ENCODE assay signal across 9 cellular contexts in the genomic region with DNA sequence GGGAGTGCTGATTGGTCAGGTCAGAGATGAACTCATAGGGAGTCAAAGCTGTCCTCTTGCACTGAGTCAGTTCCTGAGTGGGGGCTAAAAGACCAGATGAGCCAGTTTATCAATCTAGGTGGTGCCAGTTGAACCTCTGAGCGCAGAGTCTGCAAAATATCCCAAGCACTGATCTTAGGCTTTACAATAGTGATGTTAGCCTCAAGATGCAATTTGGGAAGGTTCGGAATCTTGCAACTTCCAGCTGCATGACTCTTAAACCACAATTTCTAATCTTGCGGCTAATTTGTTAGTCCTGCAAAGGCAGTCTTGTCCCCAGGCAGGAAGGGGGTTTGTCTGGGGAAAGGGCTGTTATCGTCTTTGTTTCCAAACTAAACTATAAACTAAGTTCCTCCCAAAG.
DNase-seq lines count a peak whose midpoint lies in the region; ATAC-seq, FAIRE-seq and TF ChIP-seq lines count a peak whose summit lies in the region.
"Had no signal": no experiment of that assay in that cellular context is flagged by ENCODE, and none has a peak within 500 bp of the region (broad histone marks: within the 10 kb centered on the region; RNA-seq: fewer than 3 reads in every experiment).

No MANE protein-coding gene starts in this region.

- peak overlapping the region; percentile 61 for H3K4me2 ChIP-seq in IMR-90 (ENCODE audit: low read depth, low read length)
- H3K4me2 ChIP-seq in K562 (ENCODE audit: insufficient read depth, low read length), result no peak overlapping the region

- H3K18ac ChIP-seq in IMR-90 (ENCODE audit: low read depth, low read length), result peak overlapping the region; percentile 85

- 0 out of 2 replicates have a peak overlapping the region, but pooled peaks have one; percentile 14 for H2AK5ac ChIP-seq in IMR-90 (ENCODE audit: low read depth, low read length)

- H2BK15ac ChIP-seq in IMR-90 (ENCODE audit: low read depth, low read length), result peak overlapping the region; percentile 92; the same call in 2 of the 3 replicates

- peak overlapping the region; percentile 91 for H2AK9ac ChIP-seq in IMR-90 (replicated peaks; ENCODE audit: low read depth, low read length, poor library complexity)

- BruUV-seq in IMR-90 (replicated peaks; lab: Mats Ljungman, UMichigan) (no TSS peak), K562 (replicated peaks; lab: Mats Ljungman, UMichigan) (no TSS peak)

- H4K91ac ChIP-seq in IMR-90 (ENCODE audit: insufficient read depth, low read depth, low read length), result peak overlapping the region; percentile 96

- no peaks in the 10 kb centered on the region for H3K79me2 ChIP-seq in K562 (ENCODE audit: control insufficient read depth, insufficient read depth, low read length)

- TF ChIP-seq POLR2A in IMR-90 (IDR thresholded peaks at IDR 0.05; ENCODE audit: low read depth, low read length) (0 out of 2 replicates have a peak, but pooled peaks have one; percentile 20), K562 (conservative IDR thresholded peaks at IDR 0.05) (no peak), lower leg skin (IDR thresholded peaks at IDR 0.05) (no peak)

- peak overlapping the region; percentile 76 for H3K9ac ChIP-seq in IMR-90 (ENCODE audit: low read depth, low read length)
- H3K9ac ChIP-seq in K562 (ENCODE audit: insufficient read depth in 1 of 2, low read depth in 2 of 2, low read length in 2 of 2), result no peak overlapping the region

- POLR2A ChIA-PET in AG04450 (lab: Yijun Ruan, JAX) (interaction anchor here (0.6 to 2.5 kb wide), 4 partner anchors 34 to 241 kb away, joined by 3 to 14 read pairs (median 4); no protein-coding TSS in a partner anchor), IMR-90 (lab: Charles Lee; ENCODE audit: unreplicated experiment) (interaction anchor here (1.1 to 1.2 kb wide), 3 partner anchors 34 to 198 kb away, joined by 3 to 8 read pairs (median 4); no protein-coding TSS in a partner anchor), K562 (lab: Yijun Ruan, JAX) (no interaction called here)

- TF ChIP-seq RAD21 in IMR-90 (IDR thresholded peaks at IDR 0.05; ENCODE audit: low read length) (no peak), K562 (CRISPR knock-in tag; conservative IDR thresholded peaks at IDR 0.05 in 1 of 2, IDR thresholded peaks at IDR 0.05 in 1 of 2) (no peak)

- H4K5ac ChIP-seq in IMR-90 (ENCODE audit: low read depth, low read length), result peak overlapping the region; percentile 93

- peaks cover 23 to 62% of the 10 kb centered on the region in 2 experiments for H3K79me1 ChIP-seq in IMR-90 (ENCODE audit: low read depth in 1 of 2, low read length in 2 of 2)

- intact Hi-C loops in IMR-90 (cut with micrococcal nuclease) (loop anchor here (5.0 kb wide), 6 partner anchors 92 to 677 kb away; partner anchors contain the start of gene PARVA), K562 (cut with micrococcal nuclease) (loop anchor here (5.0 kb wide), 1 partner anchor 47 kb away; no protein-coding TSS in a partner anchor), lower leg skin (cut with DNase I; ENCODE audit: low total_unique reads) (no loop called here), left cardiac atrium (cut with DNase I) (no loop called here)

- in situ Hi-C loops in IMR-90 (cut with MboI; ENCODE audit: low sequenced_read_pairs), result loop anchor here (25.0 kb wide), 1 partner anchor 1248 kb away; no protein-coding TSS in a partner anchor
- in situ Hi-C loops in K562 (cut with MboI), result loop anchor here (5.0 to 10.0 kb wide), 2 partner anchors 238 to 470 kb away; no protein-coding TSS in a partner anchor

- peak overlapping the region; percentile 97; the same call in 1 of the 2 replicates for H3K56ac ChIP-seq in IMR-90 (ENCODE audit: extremely low read depth, insufficient read depth, low read length)

- H3K36me3 ChIP-seq in IMR-90 (ENCODE audit: control insufficient read depth, insufficient read depth, low read length), result no peaks in the 10 kb centered on the region
- H3K36me3 ChIP-seq in K562 (ENCODE audit: control insufficient read depth, insufficient read depth, low read length), result no peaks in the 10 kb centered on the region

- 0% methylated on average over 1 of the region's 4 CpGs; no CpG with 5 or more reads in 1 of the 2 experiments for whole genome bisulfite sequencing in IMR-90 (ENCODE audit: extremely low coverage in 2 of 2, insufficient read length in 1 of 2), 2 experiments
- WGBS in K562 (ENCODE audit: insufficient coverage, low coverage, missing lambda C conversion rate), result 18% methylated on average over 4 of the region's 4 CpGs
- 74 to 83% methylated on average over 4 of the region's 4 CpGs for WGBS in lower leg skin, 2 donors

- ATAC-seq in IMR-90 (ENCODE audit: low read depth) (peak; percentile 5), K562 (no peak), GM21786 (IDR thresholded peaks at IDR 0.05; ENCODE audit: unreplicated experiment) (no peak), left cardiac atrium (no peak)
- ATAC-seq: stimulated activated naive B cell treated with anti-CD40 and anti-IgM and Interleukin-4, amounts not matched to agents 10 μg/mL and 1 μg/mL and 100 μg/mL, for 72 hours had no signal

- H3K9me1 ChIP-seq in IMR-90 (ENCODE audit: insufficient read depth, low read length) (peaks cover 31% of the 10 kb centered on the region), K562 (ENCODE audit: control insufficient read depth, insufficient read depth, low read length) (peaks cover 4% of the 10 kb centered on the region)

- peak overlapping the region; percentile 100 for H2BK5ac ChIP-seq in IMR-90 (ENCODE audit: low read depth, low read length, poor library complexity, severe bottlenecking)

- peaks cover 3% of the 10 kb centered on the region; the same call in 1 of the 2 replicates for H4K20me1 ChIP-seq in IMR-90 (ENCODE audit: insufficient read depth, low read length)
- no peaks in the 10 kb centered on the region for H4K20me1 ChIP-seq in K562 (replicated peaks; ENCODE audit: control insufficient read depth, insufficient read depth, low read length)

- H3K4ac ChIP-seq in IMR-90 (ENCODE audit: low read depth, low read length), result peak overlapping the region; percentile 100

- FAIRE-seq in K562 (lab: Jason Lieb, UNC), result no peak

- H2BK120ac ChIP-seq in IMR-90 (ENCODE audit: low read depth, low read length), result peak overlapping the region; percentile 100

- H3K27ac ChIP-seq in AG04450 (ENCODE audit: low read depth, low read length), result peak overlapping the region; percentile 98
- H3K27ac ChIP-seq in IMR-90 (ENCODE audit: insufficient read depth, low read length), result peak overlapping the region; percentile 99
- no peak overlapping the region for H3K27ac ChIP-seq in K562 (ENCODE audit: extremely low read depth, low read depth, low read length)

- H3K27me3 ChIP-seq in AG04450 (ENCODE audit: control insufficient read depth, insufficient read depth, low read length) (no peaks in the 10 kb centered on the region), IMR-90 (ENCODE audit: control insufficient read depth, insufficient read depth, low read length) (no peaks in the 10 kb centered on the region), K562 (ENCODE audit: control insufficient read depth in 2 of 2, insufficient read depth in 2 of 2, low read length in 2 of 2) (no peaks in the 10 kb centered on the region; a peak in 1 of 5 replicates)

- H3K23ac ChIP-seq in IMR-90 (ENCODE audit: low read depth, low read length), result peak overlapping the region; percentile 53; the same call in 1 of the 2 replicates

- H3K4me1 ChIP-seq in IMR-90 (ENCODE audit: control insufficient read depth, insufficient read depth, low read length), result peaks cover 41% of the 10 kb centered on the region
- H3K4me1 ChIP-seq in K562 (replicated peaks in 1 of 2; ENCODE audit: control insufficient read depth in 2 of 2, insufficient read depth in 2 of 2, low read length in 2 of 2), result peaks cover 12 to 24% of the 10 kb centered on the region in 2 experiments; a peak in 4 of 5 replicates

- H2AFZ ChIP-seq in IMR-90 (replicated peaks; ENCODE audit: low read length, poor library complexity) (no peak overlapping the region), K562 (ENCODE audit: low read depth, low read length) (no peak overlapping the region)

- peak overlapping the region; percentile 87 to 94; a peak in 3 of 4 replicates for H4K8ac ChIP-seq in IMR-90 (ENCODE audit: low read depth in 2 of 2, low read length in 2 of 2)

- H3K4me3 ChIP-seq in AG04450 (ENCODE audit: low read depth, low read length) (peak overlapping the region; percentile 33), IMR-90 (ENCODE audit: insufficient read depth, low read depth, low read length) (no peak overlapping the region), K562 (no peak overlapping the region), lower leg skin (ENCODE audit: low read depth, poor library complexity, severe bottlenecking) (no peak overlapping the region)

- CTCF ChIA-PET in AG04450 (lab: Charles Lee) (interaction anchor here (0.6 to 10.9 kb wide), 3 partner anchors 238 to 861 kb away, joined by 3 to 205 read pairs (median 7); no protein-coding TSS in a partner anchor), IMR-90 (lab: Yijun Ruan, JAX) (interaction anchor here (1.7 kb wide), 1 partner anchor 237 kb away, joined by 8 read pairs; no protein-coding TSS in a partner anchor), K562 (lab: Yijun Ruan, JAX; ENCODE audit: low intra/inter-chr PET ratio) (interaction anchor here (0.7 kb wide), 1 partner anchor 580 kb away, joined by 5 read pairs; no protein-coding TSS in a partner anchor)

- H3K14ac ChIP-seq in IMR-90 (replicated peaks; ENCODE audit: low read depth, low read length), result peak overlapping the region; percentile 89

- DNase-seq in AG04450 (ENCODE audit: low read depth, low spot score) (peak; percentile 89), IMR-90 (peak; percentile 98), K562 (ENCODE audit: extremely low read depth in 1 of 4, low spot score in 3 of 4) (no peak), lower leg skin (ENCODE audit: low spot score in 2 of 2) (peak; percentile 8 to 9), SIG-M5 treated with dmso at 0.1 percent for 504 hours (lab: John Stamatoyannopoulos, UW; ENCODE audit: unreplicated experiment) (no peak), NCI-H2107 (lab: John Stamatoyannopoulos, UW) (no peak), left cardiac atrium (no peak)
- DNase-seq: stimulated activated naive B cell treated with anti-CD40 and anti-IgM and Interleukin-4, amounts not matched to agents 10 μg/mL and 1 μg/mL and 100 μg/mL, for 72 hours had no signal

- H2BK20ac ChIP-seq in IMR-90 (ENCODE audit: low read depth, low read length), result peak overlapping the region; percentile 77

- dilution Hi-C loops in IMR-90 (cut with HindIII; ENCODE audit: low sequenced_read_pairs, unreplicated experiment), result no loop called here

- H3K9me3 ChIP-seq in AG04450 (ENCODE audit: control insufficient read depth, insufficient read depth, low read length) (no peaks in the 10 kb centered on the region), IMR-90 (ENCODE audit: control insufficient read depth, insufficient read depth, low read length) (no peaks in the 10 kb centered on the region), K562 (replicated peaks; ENCODE audit: control insufficient read depth, insufficient read depth, low read depth, low read length) (no peaks in the 10 kb centered on the region)

- TF ChIP-seq EP300 in K562 (IDR thresholded peaks at IDR 0.05; ENCODE audit: low read length), result no peak

- TF ChIP-seq CTCF in AG04450 (IDR thresholded peaks at IDR 0.05; ENCODE audit: low read depth, low read length) (no peak), IMR-90 (conservative IDR thresholded peaks at IDR 0.05; ENCODE audit: low read depth, low read length) (no peak), K562 (IDR thresholded peaks at IDR 0.05 in 2 of 3, conservative IDR thresholded peaks at IDR 0.05 in 1 of 3; ENCODE audit: insufficient read depth in 2 of 3, low read depth in 1 of 3, low read length in 3 of 3) (no peak), lower leg skin (IDR thresholded peaks at IDR 0.05) (no peak)

Comparison
In these comparisons a context has a peak if more than half of its experiments do, and no peak if none do; other contexts are left out.
1. DNase-seq: peak in AG04450 (single experiment), IMR-90 (single experiment) and lower leg skin (2 of 2); none in K562 (0 of 4), SIG-M5 treated with dmso at 0.1 percent for 504 hours (single experiment), NCI-H2107 (single experiment) and left cardiac atrium (single experiment).
2. intact Hi-C loops: an anchor here in IMR-90 (5.0 kb wide) and K562 (5.0 kb wide); none called in lower leg skin and left cardiac atrium.